In the genomic region with DNA sequence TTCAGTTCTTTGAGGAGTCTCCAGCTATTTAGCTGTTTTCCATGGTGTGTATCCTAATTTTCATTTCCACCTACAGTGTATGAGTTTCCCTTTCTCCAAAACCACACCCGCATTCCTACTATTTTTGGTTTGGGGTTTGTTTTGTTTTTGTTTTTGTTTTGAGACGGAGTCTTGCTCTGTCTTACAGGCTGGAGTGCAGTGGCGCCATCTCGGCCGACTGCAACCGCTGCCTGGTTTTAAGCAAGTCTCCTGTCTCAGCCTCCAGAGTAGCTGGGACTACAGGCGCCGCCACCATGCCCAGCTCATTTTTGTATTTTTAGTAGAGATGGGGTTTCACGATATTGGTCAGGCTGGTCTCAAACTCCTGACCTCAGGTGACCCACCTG, we compare ENCODE assay signal across 8 cellular contexts.
DNase-seq lines count a peak whose midpoint lies in the region; ATAC-seq and TF ChIP-seq lines count a peak whose summit lies in the region.
"Not testable (repeated sequence)": the region's sequence is repeated elsewhere in the genome, so short reads cannot be mapped to it uniquely, and the experiment has no call there.

No MANE protein-coding gene starts in this region.

- intact Hi-C loops in ascending aorta (cut with DNase I); thyroid gland (cut with DNase I): not testable (repeated sequence)

- not testable (repeated sequence) for TF ChIP-seq POLR2A in thyroid gland (IDR thresholded peaks at IDR 0.05)

- not testable (repeated sequence) for H3K9me3 ChIP-seq in RWPE2 (ENCODE audit: severe bottlenecking); ascending aorta; thyroid gland

- TF ChIP-seq CTCF in RWPE2 (IDR thresholded peaks at IDR 0.05; ENCODE audit: poor library complexity, severe bottlenecking); ascending aorta (IDR thresholded peaks at IDR 0.05); thyroid gland (IDR thresholded peaks at IDR 0.05): not testable (repeated sequence)

- in situ Hi-C loops in G401 (cut with HindIII; ENCODE audit: low sequenced_read_pairs): not testable (repeated sequence)

- peak; percentile 45 for ATAC-seq in GM21825 (IDR thresholded peaks at IDR 0.05; ENCODE audit: unreplicated experiment)
- ATAC-seq in RWPE2 (ENCODE audit: low read depth): peak; percentile 54
- peak; percentile 13 to 28 for ATAC-seq in naive thymus-derived CD8-positive, alpha-beta T cell

- not testable (repeated sequence) for H3K27me3 Mint-ChIP-seq in naive thymus-derived CD8-positive, alpha-beta T cell

- H3K36me3 ChIP-seq in RWPE2 (ENCODE audit: low read depth); ascending aorta; thyroid gland: not testable (repeated sequence)

- H3K4me1 Mint-ChIP-seq in naive thymus-derived CD8-positive, alpha-beta T cell: peaks cover 18 to 52% (median 46%) of the 10 kb centered on the region in 4 donors

- not testable (repeated sequence) for H3K4me1 ChIP-seq in RWPE2 (ENCODE audit: insufficient read depth, poor library complexity, severe bottlenecking); ascending aorta; thyroid gland

- not testable (repeated sequence) for H3K27me3 ChIP-seq in RWPE2 (ENCODE audit: insufficient read depth, poor library complexity, severe bottlenecking); ascending aorta; thyroid gland

- H3K4me3 Mint-ChIP-seq in naive thymus-derived CD8-positive, alpha-beta T cell: peak overlapping the region; percentile 82 to 96 (median 90)

- H3K27ac ChIP-seq in RWPE2 (ENCODE audit: poor library complexity, severe bottlenecking): peak overlapping the region; percentile 50
- H3K27ac ChIP-seq in ascending aorta: peak overlapping the region; percentile 85 to 86
- H3K27ac ChIP-seq in thyroid gland: peak overlapping the region in 2 of 3 donors; percentile 72

- H3K4me3 ChIP-seq in RWPE2 (ENCODE audit: severe bottlenecking): peak overlapping the region; percentile 59
- H3K4me3 ChIP-seq in ascending aorta: peak overlapping the region; percentile 73 to 74
- H3K4me3 ChIP-seq in thyroid gland (replicated peaks in 1 of 3): peak overlapping the region in 2 of 3 donors; percentile 26 to 47

- POLR2A ChIA-PET in naive thymus-derived CD8-positive, alpha-beta T cell (lab: Charles Lee): interaction anchor here (0.5 to 2.7 kb wide), 3 partner anchors 10 to 781 kb away, joined by 6 to 13 read pairs (median 9); partner anchors contain the start of gene MZT2A

- H3K27ac Mint-ChIP-seq in naive thymus-derived CD8-positive, alpha-beta T cell: peak overlapping the region in 9 of 10 donors; percentile 19 to 92 (median 74)

- H3K9me3 Mint-ChIP-seq in naive thymus-derived CD8-positive, alpha-beta T cell: not testable (repeated sequence)

- H3K36me3 Mint-ChIP-seq in naive thymus-derived CD8-positive, alpha-beta T cell: peaks cover 2 to 30% (median 8%) of the 10 kb centered on the region in 3 donors

- 15 to 31% methylated on average over 9 of the region's 9 CpGs for WGBS in thyroid gland, 2 donors

- peak; percentile 41 for DNase-seq in G401 (ENCODE audit: low spot score)
- DNase-seq in HK-2 (ENCODE audit: unreplicated experiment): peak; percentile 30
- not testable (repeated sequence) for DNase-seq in RWPE2 (ENCODE audit: low spot score); ascending aorta (ENCODE audit: low spot score in 2 of 2); thyroid gland
- DNase-seq in glomerular visceral epithelial cell (ENCODE audit: extremely low spot score): peak; percentile 63
- peak in 1 of 10 donors; percentile 10 for DNase-seq in naive thymus-derived CD8-positive, alpha-beta T cell
